Comparison of ENCODE assay signal across 8 cellular contexts in the genomic region with DNA sequence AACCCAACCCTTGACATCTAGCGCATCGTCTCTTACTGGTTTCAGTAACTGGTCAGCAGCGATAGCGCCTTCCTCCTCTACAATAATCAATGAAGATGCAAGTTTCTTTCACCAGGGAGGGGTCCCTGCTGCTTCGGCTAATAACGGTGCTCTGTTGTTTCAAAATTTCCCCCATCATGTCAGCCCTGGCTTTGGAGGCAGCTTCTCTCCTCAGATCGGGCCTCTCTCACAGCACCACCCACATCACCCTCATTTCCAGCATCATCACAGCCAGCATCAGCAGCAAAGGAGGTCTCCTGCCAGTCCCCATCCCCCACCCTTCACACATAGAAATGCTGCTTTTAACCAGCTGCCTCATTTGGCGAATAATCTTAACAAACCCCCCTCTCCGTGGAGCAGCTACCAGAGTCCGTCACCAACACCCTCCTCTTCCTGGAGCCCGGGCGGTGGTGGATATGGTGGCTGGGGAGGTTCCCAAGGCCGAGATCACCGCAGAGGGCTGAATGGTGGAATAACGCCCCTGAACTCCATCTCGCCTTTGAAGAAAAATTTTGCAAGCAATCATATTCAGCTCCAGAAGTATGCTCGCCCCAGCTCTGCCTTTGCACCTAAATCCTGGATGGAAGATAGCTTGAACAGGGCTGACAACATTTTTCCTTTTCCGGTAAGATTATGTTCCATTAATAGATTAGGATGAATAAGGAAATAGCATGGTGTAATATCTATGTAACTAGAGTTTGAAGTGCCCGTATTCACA. TPM values are rescaled to one million over a fixed set of nuclear protein-coding genes. Genes with fewer than 3 reads are reported as not detected.
A peak's percentile ranks its signal among the peaks of the same experiment; 100 is the strongest.
DNase-seq lines count a peak whose midpoint lies in the region; ATAC-seq and TF ChIP-seq lines count a peak whose summit lies in the region.

No MANE protein-coding gene starts in this region.

- H3K27me3 Mint-ChIP-seq in CD4-positive, alpha-beta T cell = no peaks in the 10 kb centered on the region
- H3K27me3 Mint-ChIP-seq in activated naive CD8-positive, alpha-beta T cell treated with anti-CD3 and anti-CD28 coated beads, Interleukin-2, amount 10 ng/mL, durations not matched to agents 7 days and 5 days = no peaks in the 10 kb centered on the region

- no peak overlapping the region for H3K27ac ChIP-seq in CD4-positive, alpha-beta T cell (ENCODE audit: low read depth, low read length)
- peak overlapping the region; percentile 79 to 91 (median 86) for H3K27ac ChIP-seq in sigmoid colon

- WGBS in sigmoid colon, 2 donors = 78 to 81% methylated on average over 19 of the region's 19 CpGs

- DNase-seq in CD4-positive, alpha-beta T cell = no peak
- DNase-seq in LHCN-M2 (ENCODE audit: low read depth) = peak; percentile 23
- no peak for DNase-seq in activated naive CD8-positive, alpha-beta T cell treated with anti-CD3 and anti-CD28 coated beads, Interleukin-2, amount 10 ng/mL, durations not matched to agents 7 days and 5 days
- DNase-seq in hippocampal formation (lab: John Stamatoyannopoulos, UW) = peak; percentile 57 to 62
- DNase-seq in sigmoid colon = peak; percentile 68
- no peak for DNase-seq in SIG-M5 (lab: John Stamatoyannopoulos, UW)
- DNase-seq in T-helper 9 cell = no peak

- H3K4me3 ChIP-seq in sigmoid colon = peak overlapping the region; percentile 72 to 97 (median 89)

- peaks cover 91% of the 10 kb centered on the region for H3K4me1 Mint-ChIP-seq in CD4-positive, alpha-beta T cell (ENCODE audit: low read depth)
- H3K4me1 Mint-ChIP-seq in activated naive CD8-positive, alpha-beta T cell treated with anti-CD3 and anti-CD28 coated beads, Interleukin-2, amount 10 ng/mL, durations not matched to agents 7 days and 5 days = peaks cover 39% of the 10 kb centered on the region

- no peaks in the 10 kb centered on the region for H3K9me3 ChIP-seq in CD4-positive, alpha-beta T cell (ENCODE audit: control insufficient read depth, low read length)
- no peaks in the 10 kb centered on the region for H3K9me3 ChIP-seq in sigmoid colon

- POLR2A ChIA-PET in CD4-positive, alpha-beta T cell (lab: Charles Lee) = interaction anchor here (1.0 to 3.5 kb wide), 2 partner anchors 27 to 35 kb away, joined by 4 to 23 read pairs; no protein-coding TSS in a partner anchor
- POLR2A ChIA-PET in activated naive CD8-positive, alpha-beta T cell treated with anti-CD3 and anti-CD28 coated beads, Interleukin-2, amount 10 ng/mL, durations not matched to agents 7 days and 5 days (lab: Charles Lee) = interaction anchor here (0.9 to 1.5 kb wide), 2 partner anchors 25 to 28 kb away, joined by 6 to 11 read pairs; no protein-coding TSS in a partner anchor

- intact Hi-C loops in CD4-positive, alpha-beta T cell (cut with DNase I, micrococcal nuclease) = no loop called here
- intact Hi-C loops in sigmoid colon (cut with DNase I) = loop anchor here (2.0 kb wide), 1 partner anchor 82 kb away; no protein-coding TSS in a partner anchor

- no peak for TF ChIP-seq CTCF in CD4-positive, alpha-beta T cell (IDR thresholded peaks at IDR 0.05)
- TF ChIP-seq CTCF in sigmoid colon (IDR thresholded peaks at IDR 0.05) = no peak

- H3K4me3 Mint-ChIP-seq in CD4-positive, alpha-beta T cell = peak overlapping the region; percentile 88
- peak overlapping the region; percentile 62 for H3K4me3 Mint-ChIP-seq in activated naive CD8-positive, alpha-beta T cell treated with anti-CD3 and anti-CD28 coated beads, Interleukin-2, amount 10 ng/mL, durations not matched to agents 7 days and 5 days

- no peak for TF ChIP-seq POLR2A in sigmoid colon (IDR thresholded peaks at IDR 0.05)

- peaks cover 7% of the 10 kb centered on the region for H3K36me3 Mint-ChIP-seq in CD4-positive, alpha-beta T cell (ENCODE audit: low read depth)
- peaks cover 12% of the 10 kb centered on the region for H3K36me3 Mint-ChIP-seq in activated naive CD8-positive, alpha-beta T cell treated with anti-CD3 and anti-CD28 coated beads, Interleukin-2, amount 10 ng/mL, durations not matched to agents 7 days and 5 days

- H3K36me3 ChIP-seq in sigmoid colon = no peaks in the 10 kb centered on the region

- CTCF ChIA-PET in CD4-positive, alpha-beta T cell (lab: Charles Lee) = interaction anchor here (1.2 to 2.1 kb wide), 3 partner anchors 15 to 274 kb away, joined by 3 to 6 read pairs (median 6); a partner anchor contains a TSS

- peaks cover 0 to 66% (median 40%) of the 10 kb centered on the region in 4 donors for H3K4me1 ChIP-seq in sigmoid colon

- H3K9me3 Mint-ChIP-seq in CD4-positive, alpha-beta T cell = no peaks in the 10 kb centered on the region
- no peaks in the 10 kb centered on the region for H3K9me3 Mint-ChIP-seq in activated naive CD8-positive, alpha-beta T cell treated with anti-CD3 and anti-CD28 coated beads, Interleukin-2, amount 10 ng/mL, durations not matched to agents 7 days and 5 days

- TF ChIP-seq EP300 in sigmoid colon (IDR thresholded peaks at IDR 0.05) = no peak

- no peaks in the 10 kb centered on the region for H3K27me3 ChIP-seq in CD4-positive, alpha-beta T cell (ENCODE audit: control insufficient read depth, insufficient read depth, low read length)
- no peaks in the 10 kb centered on the region for H3K27me3 ChIP-seq in sigmoid colon

- no peak overlapping the region for H3K27ac Mint-ChIP-seq in CD4-positive, alpha-beta T cell
- H3K27ac Mint-ChIP-seq in activated naive CD8-positive, alpha-beta T cell treated with anti-CD3 and anti-CD28 coated beads, Interleukin-2, amount 10 ng/mL, durations not matched to agents 7 days and 5 days = no peak overlapping the region

- ATAC-seq in CD4-positive, alpha-beta T cell (ENCODE audit: poor library complexity) = no peak
- no peak for ATAC-seq in activated naive CD8-positive, alpha-beta T cell treated with anti-CD3 and anti-CD28 coated beads, Interleukin-2, amount 10 ng/mL, durations not matched to agents 7 days and 5 days (ENCODE audit: low read depth)
- no peak for ATAC-seq in HG02852 (IDR thresholded peaks at IDR 0.05; ENCODE audit: unreplicated experiment)

RNA-seq across cellular contexts. Expression of a gene that starts 2.2 kb away (rescaled TPM):
- 10 to 100 TPM; 18.3 to 19.2 TPM for total RNA-seq in CD4-positive, alpha-beta T cell
- total RNA-seq in LHCN-M2 (2014; rRNA removed) = 14.0 and 16.2 TPM in 2 replicates
- polyA plus RNA-seq in LHCN-M2 (2012) = 3.4 TPM
- 10 to 100 TPM; 11.8 to 13.0 TPM for total RNA-seq in activated naive CD8-positive, alpha-beta T cell treated with anti-CD3 and anti-CD28 coated beads, Interleukin-2, amount 10 ng/mL, durations not matched to agents 7 days and 5 days
- 10 to 100 TPM; 27.8 to 66.2 (median 32.0) TPM for total RNA-seq in sigmoid colon
- polyA plus RNA-seq in sigmoid colon = 10 to 100 TPM in 1 of 3 donors, 1 to 10 TPM in 2; 6.0 to 10.3 (median 8.4) TPM

Comparison
In these comparisons a context has a peak if more than half of its experiments do, and no peak if none do; other contexts are left out.
1. DNase-seq: peak in LHCN-M2 (single experiment), hippocampal formation (2 of 2) and sigmoid colon (single experiment); none in CD4-positive, alpha-beta T cell (0 of 10), activated naive CD8-positive, alpha-beta T cell treated with anti-CD3 and anti-CD28 coated beads, Interleukin-2, amount 10 ng/mL, durations not matched to agents 7 days and 5 days (single experiment), SIG-M5 (single experiment) and T-helper 9 cell (single experiment).